In genomic region chr9:70410368-70410767, GRCh38 we compare ENCODE assay signal across 9 cellular contexts. TPM values are rescaled to one million over a fixed set of nuclear protein-coding genes. Genes with fewer than 3 reads are reported as not detected.
DNase-seq lines count a peak whose midpoint lies in the region; ATAC-seq, FAIRE-seq and TF ChIP-seq lines count a peak whose summit lies in the region.
"Had no signal": no experiment of that assay in that cellular context is flagged by ENCODE, and none has a peak within 500 bp of the region (broad histone marks: within the 10 kb centered on the region; RNA-seq: fewer than 3 reads in every experiment).

No MANE protein-coding gene starts in this region.

- peak overlapping the region; percentile 30; the same call in 1 of the 2 replicates for H3K4ac ChIP-seq in IMR-90 (ENCODE audit: low read depth, low read length)

- H2AFZ ChIP-seq in ACC112 (ENCODE audit: low read length, unreplicated experiment): no peak overlapping the region
- H2AFZ ChIP-seq in IMR-90 (replicated peaks; ENCODE audit: low read length, poor library complexity): no peak overlapping the region
- no peak overlapping the region for H2AFZ ChIP-seq in K562 (ENCODE audit: low read depth, low read length)

- H3K27ac ChIP-seq in ACC112 (ENCODE audit: low read depth, low read length): peak overlapping the region; percentile 100
- peak overlapping the region; percentile 60 for H3K27ac ChIP-seq in IMR-90 (ENCODE audit: insufficient read depth, low read length)
- H3K27ac ChIP-seq in K562 (ENCODE audit: extremely low read depth, low read depth, low read length): no peak overlapping the region

- intact Hi-C loops in IMR-90 (cut with micrococcal nuclease) (loop anchor here (5.0 kb wide), 2 partner anchors 63 to 72 kb away; no protein-coding TSS in a partner anchor), K562 (cut with micrococcal nuclease) (loop anchor here (5.0 kb wide), 1 partner anchor 58 kb away; no protein-coding TSS in a partner anchor)

- CTCF ChIA-PET in IMR-90 (lab: Yijun Ruan, JAX) (interaction anchor here (0.6 to 1.1 kb wide), 2 partner anchors 192 to 606 kb away, joined by 3 read pairs; no protein-coding TSS in a partner anchor), K562 (lab: Yijun Ruan, JAX; ENCODE audit: low intra/inter-chr PET ratio) (no interaction called here)

- POLR2A ChIA-PET in IMR-90 (lab: Charles Lee; ENCODE audit: unreplicated experiment): interaction anchor here (0.9 kb wide), 1 partner anchor 10 kb away, joined by 3 read pairs; no protein-coding TSS in a partner anchor
- POLR2A ChIA-PET in K562 (lab: Yijun Ruan, JAX): interaction anchor here (1.0 to 5.3 kb wide), 4 partner anchors 8 to 33 kb away, joined by 3 to 38 read pairs (median 12); no protein-coding TSS in a partner anchor

- peak overlapping the region in 1 of 2 experiments; percentile 2; a peak in 1 of 4 replicates for H4K8ac ChIP-seq in IMR-90 (ENCODE audit: low read depth in 2 of 2, low read length in 2 of 2)

- TF ChIP-seq EP300 in K562 (IDR thresholded peaks at IDR 0.05; ENCODE audit: low read length): no peak

- H3K4me2 ChIP-seq in IMR-90 (ENCODE audit: low read depth, low read length) (peak overlapping the region; percentile 89), K562 (ENCODE audit: insufficient read depth, low read length) (peak overlapping the region; percentile 95)

- no peak overlapping the region for H4K5ac ChIP-seq in IMR-90 (ENCODE audit: low read depth, low read length)

- H4K91ac ChIP-seq in IMR-90 (ENCODE audit: insufficient read depth, low read depth, low read length): no peak overlapping the region

- no peak overlapping the region for H2AK5ac ChIP-seq in IMR-90 (ENCODE audit: low read depth, low read length)

- H3K18ac ChIP-seq in IMR-90 (ENCODE audit: low read depth, low read length): peak overlapping the region; percentile 46; the same call in 1 of the 2 replicates

- DNase-seq in IMR-90 (peak; percentile 65), K562 (ENCODE audit: extremely low read depth in 1 of 4, low spot score in 3 of 4) (no peak), midbrain (lab: John Stamatoyannopoulos, UW) (peak; percentile 50), GOT3 (lab: John Stamatoyannopoulos, UW) (no peak), T1000 (lab: John Stamatoyannopoulos, UW) (no peak), HPDE6-E6E7 (ENCODE audit: extremely low spot score) (no peak)
- DNase-seq: NCI-H774 had no signal

- H3K36me3 ChIP-seq in ACC112 (ENCODE audit: insufficient read depth, low read length): peaks cover 18% of the 10 kb centered on the region
- 0 out of 2 replicates have a peak, but pooled peaks cover 3% of the 10 kb centered on the region for H3K36me3 ChIP-seq in IMR-90 (ENCODE audit: control insufficient read depth, insufficient read depth, low read length)
- no peaks in the 10 kb centered on the region for H3K36me3 ChIP-seq in K562 (ENCODE audit: control insufficient read depth, insufficient read depth, low read length)

- no peak overlapping the region for H2BK20ac ChIP-seq in IMR-90 (ENCODE audit: low read depth, low read length)

- ATAC-seq in IMR-90 (ENCODE audit: low read depth) (no peak), K562 (no peak), GM19395 (IDR thresholded peaks at IDR 0.05; ENCODE audit: unreplicated experiment) (no peak)

- no peaks in the 10 kb centered on the region for H3K27me3 ChIP-seq in ACC112 (ENCODE audit: insufficient read depth, low read length)
- no peaks in the 10 kb centered on the region for H3K27me3 ChIP-seq in IMR-90 (ENCODE audit: control insufficient read depth, insufficient read depth, low read length)
- H3K27me3 ChIP-seq in K562 (ENCODE audit: control insufficient read depth in 2 of 2, insufficient read depth in 2 of 2, low read length in 2 of 2): no peaks in the 10 kb centered on the region

- 0 out of 2 replicates have a peak overlapping the region, but pooled peaks have one; percentile 29 for H3K23ac ChIP-seq in IMR-90 (ENCODE audit: low read depth, low read length)

- in situ Hi-C loops in IMR-90 (cut with MboI; ENCODE audit: low sequenced_read_pairs) (loop anchor here (5.0 kb wide), 1 partner anchor 192 kb away; no protein-coding TSS in a partner anchor), K562 (cut with MboI) (no loop called here)

- 0 out of 2 replicates have a peak overlapping the region, but pooled peaks have one; percentile 2 for H3K14ac ChIP-seq in IMR-90 (replicated peaks; ENCODE audit: low read depth, low read length)

- H2BK120ac ChIP-seq in IMR-90 (ENCODE audit: low read depth, low read length): no peak overlapping the region; the same call in 1 of the 2 replicates

- H3K4me1 ChIP-seq in ACC112 (ENCODE audit: control insufficient read depth, insufficient read depth, low read length, unreplicated experiment): peaks cover 49% of the 10 kb centered on the region
- H3K4me1 ChIP-seq in IMR-90 (ENCODE audit: control insufficient read depth, insufficient read depth, low read length): peaks cover 24% of the 10 kb centered on the region
- H3K4me1 ChIP-seq in K562 (replicated peaks in 1 of 2; ENCODE audit: control insufficient read depth in 2 of 2, insufficient read depth in 2 of 2, low read length in 2 of 2): peaks cover 19 to 42% of the 10 kb centered on the region in 2 experiments; a peak in 4 of 5 replicates

- TF ChIP-seq RAD21 in IMR-90 (IDR thresholded peaks at IDR 0.05; ENCODE audit: low read length): no peak
- no peak for TF ChIP-seq RAD21 in K562 (CRISPR knock-in tag; conservative IDR thresholded peaks at IDR 0.05 in 1 of 2, IDR thresholded peaks at IDR 0.05 in 1 of 2)

- H3K9me1 ChIP-seq in IMR-90 (ENCODE audit: insufficient read depth, low read length) (peaks cover 28% of the 10 kb centered on the region), K562 (ENCODE audit: control insufficient read depth, insufficient read depth, low read length) (no peaks in the 10 kb centered on the region)

- H2BK15ac ChIP-seq in IMR-90 (ENCODE audit: low read depth, low read length): no peak overlapping the region

- no peak overlapping the region for H2AK9ac ChIP-seq in IMR-90 (replicated peaks; ENCODE audit: low read depth, low read length, poor library complexity)

- BruUV-seq in IMR-90 (replicated peaks; lab: Mats Ljungman, UMichigan) (no TSS peak), K562 (replicated peaks; lab: Mats Ljungman, UMichigan) (no TSS peak)

- peak overlapping the region; percentile 12; the same call in 1 of the 2 replicates for H3K56ac ChIP-seq in IMR-90 (ENCODE audit: extremely low read depth, insufficient read depth, low read length)

- H3K9me3 ChIP-seq in IMR-90 (ENCODE audit: control insufficient read depth, insufficient read depth, low read length): no peaks in the 10 kb centered on the region
- no peaks in the 10 kb centered on the region for H3K9me3 ChIP-seq in K562 (replicated peaks; ENCODE audit: control insufficient read depth, insufficient read depth, low read depth, low read length)

- H3K9ac ChIP-seq in IMR-90 (ENCODE audit: low read depth, low read length) (peak overlapping the region; percentile 97), K562 (ENCODE audit: insufficient read depth in 1 of 2, low read depth in 2 of 2, low read length in 2 of 2) (peak overlapping the region in 1 of 2 experiments; percentile 87; a peak in 1 of 4 replicates)

- H3K79me1 ChIP-seq in IMR-90 (ENCODE audit: low read depth in 1 of 2, low read length in 2 of 2): peaks cover 7 to 66% of the 10 kb centered on the region in 2 experiments; a peak in 3 of 4 replicates

- no peak for TF ChIP-seq CTCF in IMR-90 (conservative IDR thresholded peaks at IDR 0.05; ENCODE audit: low read depth, low read length)
- no peak for TF ChIP-seq CTCF in K562 (IDR thresholded peaks at IDR 0.05 in 2 of 3, conservative IDR thresholded peaks at IDR 0.05 in 1 of 3; ENCODE audit: insufficient read depth in 2 of 3, low read depth in 1 of 3, low read length in 3 of 3)

- H4K20me1 ChIP-seq in IMR-90 (ENCODE audit: insufficient read depth, low read length) (peaks cover 29% of the 10 kb centered on the region), K562 (replicated peaks; ENCODE audit: control insufficient read depth, insufficient read depth, low read length) (no peaks in the 10 kb centered on the region; the same call in 1 of the 2 replicates)

- peak overlapping the region; percentile 92 for H2BK5ac ChIP-seq in IMR-90 (ENCODE audit: low read depth, low read length, poor library complexity, severe bottlenecking)

- H3K4me3 ChIP-seq in ACC112 (ENCODE audit: low read depth, low read length) (peak overlapping the region; percentile 82), IMR-90 (ENCODE audit: insufficient read depth, low read depth, low read length) (peak overlapping the region; percentile 85), K562 (peak overlapping the region; percentile 74)

- dilution Hi-C loops in IMR-90 (cut with HindIII; ENCODE audit: low sequenced_read_pairs, unreplicated experiment): no loop called here

- TF ChIP-seq POLR2A in IMR-90 (IDR thresholded peaks at IDR 0.05; ENCODE audit: low read depth, low read length) (no peak), K562 (conservative IDR thresholded peaks at IDR 0.05) (no peak)

- peaks cover 82% of the 10 kb centered on the region for H3K79me2 ChIP-seq in ACC112 (ENCODE audit: control insufficient read depth, insufficient read depth, low read length, unreplicated experiment)
- H3K79me2 ChIP-seq in K562 (ENCODE audit: control insufficient read depth, insufficient read depth, low read length): peaks cover 77% of the 10 kb centered on the region

- no CpG with 5 or more reads among the region's 1 CpG for WGBS in IMR-90 (ENCODE audit: extremely low coverage in 2 of 2, insufficient read length in 1 of 2), 2 experiments
- WGBS in K562 (ENCODE audit: insufficient coverage, low coverage, missing lambda C conversion rate): 17% methylated on average over 1 of the region's 1 CpG

- FAIRE-seq in K562 (lab: Jason Lieb, UNC): no peak

RNA-seq across cellular contexts. Expression of gene KLF9, which starts 4.1 kb away (rescaled TPM):
- total RNA-seq in IMR-90 (2012; rRNA removed) (7.5 and 11.4 TPM in 2 replicates), K562 (2014; rRNA removed) (8.5 and 9.7 TPM in 2 replicates), K562 (2014; rRNA removed; fragmentation: Illumina TruSeq; extraction: Trizol) (7.3 and 8.8 TPM in 2 replicates), K562 (2015; rRNA removed; fragmentation: Illumina TruSeq; extraction: Trizol) (4.7 and 4.8 TPM in 2 replicates), K562 (2021) (9.8 and 11.9 TPM in 2 replicates)
- polyA plus RNA-seq in IMR-90 (2012; rRNA removed) (4.1 and 4.3 TPM in 2 replicates), K562 (2011; rRNA removed) (6.2 and 6.9 TPM in 2 replicates), K562 (2014; fragmentation: Illumina TruSeq; extraction: Trizol) (9.6 and 10.1 TPM in 2 replicates), K562 (2014; fragmentation: Nextera tagmentation; extraction: Ambion mirVana) (1 to 10 TPM; 3.3 to 4.8 TPM), K562 (2014; rRNA removed) (6.5 and 6.9 TPM in 2 replicates)
- 3.1 and 9.3 TPM in 2 replicates for polyA plus RNA-seq in IMR-90 (2012; cell fraction: cytosol; rRNA removed)
- polyA plus RNA-seq in IMR-90 (2012; cell fraction: nucleus; rRNA removed; ENCODE audit: low replicate concordance): 10.6 and 22.1 TPM in 2 replicates
- total RNA-seq in K562 (2011; cell fraction: chromatin; rRNA removed; ENCODE audit: low replicate concordance): 3.9 and 5.8 TPM in 2 replicates
- total RNA-seq in K562 (2011; cell fraction: nucleolus; rRNA removed): 4.7 and 6.2 TPM in 2 replicates
- 5.8 and 8.8 TPM in 2 replicates for total RNA-seq in K562 (2011; cell fraction: nucleoplasm; rRNA removed)
- polyA plus RNA-seq in K562 (2011; cell fraction: cytosol; rRNA removed): 3.8 and 3.9 TPM in 2 replicates
- polyA plus RNA-seq in K562 (2011; cell fraction: nucleus; rRNA removed): 2.6 and 2.7 TPM in 2 replicates
- polyA plus RNA-seq in K562 (2012): 5.6 and 7.2 TPM in 2 replicates
- 6.8 and 8.0 TPM in 2 replicates for polyA minus RNA-seq in K562 (2011; rRNA and poly(A)+ RNA removed)
- polyA minus RNA-seq in K562 (2011; cell fraction: cytosol; rRNA and poly(A)+ RNA removed): 4.5 and 5.0 TPM in 2 replicates
- polyA minus RNA-seq in K562 (2011; cell fraction: nucleus; rRNA and poly(A)+ RNA removed): 3.4 and 4.4 TPM in 2 replicates

Comparison
In these comparisons a context has a peak if more than half of its experiments do, and no peak if none do; other contexts are left out.
1. DNase-seq: peak in IMR-90 (single experiment) and midbrain (single experiment); none in K562 (0 of 4), GOT3 (single experiment), T1000 (single experiment) and HPDE6-E6E7 (single experiment).
2. Peak in every context shown above with its lines, with median percentiles within 50 percentile points of each other: H3K4me3 ChIP-seq.